1 cellular context compared by ENCODE assay signal in the genomic region with DNA sequence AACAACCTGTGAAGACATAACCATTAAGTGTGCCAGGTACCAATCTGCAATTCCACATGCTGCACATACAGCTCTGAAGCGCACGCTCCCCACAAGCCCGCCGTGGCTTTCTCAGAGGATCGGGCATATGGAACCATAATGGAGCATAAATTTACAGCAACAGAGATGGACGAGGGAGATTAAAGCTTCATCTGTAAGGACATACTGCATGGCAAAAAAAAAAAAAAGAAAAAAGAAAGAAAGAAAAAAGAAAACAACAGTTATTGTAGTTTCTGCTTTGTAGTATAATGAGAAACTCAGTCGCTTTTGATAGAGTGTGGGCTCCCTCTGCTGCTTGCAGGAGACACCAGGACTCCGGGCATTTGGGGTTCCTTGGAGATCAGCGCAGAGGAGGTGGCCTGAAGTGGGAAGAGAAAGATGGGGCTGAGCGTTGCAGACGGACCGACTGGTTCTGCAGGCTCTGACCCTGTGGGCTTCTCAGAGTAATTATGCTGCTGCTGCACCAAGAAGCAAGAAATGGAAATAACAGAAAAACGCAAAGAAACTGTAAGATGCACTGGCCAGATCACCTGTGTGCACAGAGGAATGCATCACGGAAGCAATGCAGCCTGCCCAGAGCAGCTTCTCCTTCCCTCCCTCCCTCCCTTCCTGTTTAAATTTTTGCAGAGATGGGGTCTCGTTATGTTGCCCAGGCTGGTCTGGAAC.
A peak's percentile ranks its signal among the peaks of the same experiment; 100 is the strongest.
TF ChIP-seq lines count a peak whose summit lies in the region.

No MANE protein-coding gene starts in this region.

TF ChIP-seq in HEK293, 187 proteins besides CTCF, POLR2A, EP300 and RAD21 (continued from another document and continues in another):
- TF ChIP-seq, protein P1, sequence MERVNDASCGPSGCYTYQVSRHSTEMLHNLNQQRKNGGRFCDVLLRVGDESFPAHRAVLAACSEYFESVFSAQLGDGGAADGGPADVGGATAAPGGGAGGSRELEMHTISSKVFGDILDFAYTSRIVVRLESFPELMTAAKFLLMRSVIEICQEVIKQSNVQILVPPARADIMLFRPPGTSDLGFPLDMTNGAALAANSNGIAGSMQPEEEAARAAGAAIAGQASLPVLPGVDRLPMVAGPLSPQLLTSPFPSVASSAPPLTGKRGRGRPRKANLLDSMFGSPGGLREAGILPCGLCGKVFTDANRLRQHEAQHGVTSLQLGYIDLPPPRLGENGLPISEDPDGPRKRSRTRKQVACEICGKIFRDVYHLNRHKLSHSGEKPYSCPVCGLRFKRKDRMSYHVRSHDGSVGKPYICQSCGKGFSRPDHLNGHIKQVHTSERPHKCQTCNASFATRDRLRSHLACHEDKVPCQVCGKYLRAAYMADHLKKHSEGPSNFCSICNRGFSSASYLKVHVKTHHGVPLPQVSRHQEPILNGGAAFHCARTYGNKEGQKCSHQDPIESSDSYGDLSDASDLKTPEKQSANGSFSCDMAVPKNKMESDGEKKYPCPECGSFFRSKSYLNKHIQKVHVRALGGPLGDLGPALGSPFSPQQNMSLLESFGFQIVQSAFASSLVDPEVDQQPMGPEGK (tag by site-specific recombination; IDR thresholded peaks at IDR 0.05), result no peak
- TF ChIP-seq BCL6B (tag by site-specific recombination; IDR thresholded peaks at IDR 0.05) (no peak), ZNF341 (tag by site-specific recombination; IDR thresholded peaks at IDR 0.05; ENCODE audit: low read depth) (no peak), PRDM1 (tag by site-specific recombination; IDR thresholded peaks at IDR 0.05) (peak; percentile 81), ZFP37 (tag by site-specific recombination; IDR thresholded peaks at IDR 0.05) (no peak), ZNF561 (tag by site-specific recombination; IDR thresholded peaks at IDR 0.05; ENCODE audit: borderline replicate concordance) (no peak), ZNF580 (tag by site-specific recombination; IDR thresholded peaks at IDR 0.05) (no peak), ZNF548 (tag by site-specific recombination; IDR thresholded peaks at IDR 0.05) (no peak), ZNF2 (tag by site-specific recombination; IDR thresholded peaks at IDR 0.05) (peak; percentile 84), ZNF670 (tag by site-specific recombination; IDR thresholded peaks at IDR 0.05; ENCODE audit: low read depth) (no peak), ZSCAN23 (tag by site-specific recombination; IDR thresholded peaks at IDR 0.05) (no peak), OVOL3 (tag by site-specific recombination; IDR thresholded peaks at IDR 0.05) (no peak), SCRT1 (tag by site-specific recombination; IDR thresholded peaks at IDR 0.05; ENCODE audit: borderline replicate concordance) (peak; percentile 73; the same call in 1 of the 2 replicates), ZNF169 (tag by site-specific recombination; IDR thresholded peaks at IDR 0.05) (no peak), ZNF48 (tag by site-specific recombination; IDR thresholded peaks at IDR 0.05) (no peak), SP7 (tag by site-specific recombination; IDR thresholded peaks at IDR 0.05) (no peak), ZNF24 (tag by site-specific recombination; IDR thresholded peaks at IDR 0.05) (no peak), ZNF624 (tag by site-specific recombination; IDR thresholded peaks at IDR 0.05) (no peak), MYNN (tag by site-specific recombination; IDR thresholded peaks at IDR 0.05; ENCODE audit: borderline replicate concordance) (no peak), ZBTB17 (tag by site-specific recombination; IDR thresholded peaks at IDR 0.05) (peak; percentile 73), ATF2 (tag by site-specific recombination; IDR thresholded peaks at IDR 0.05; ENCODE audit: low read depth) (no peak), ZBTB49 (tag by site-specific recombination; IDR thresholded peaks at IDR 0.05; ENCODE audit: low read depth) (no peak), AEBP2 (tag by site-specific recombination; IDR thresholded peaks at IDR 0.05; ENCODE audit: borderline replicate concordance) (no peak), ZNF621 (tag by site-specific recombination; IDR thresholded peaks at IDR 0.05) (no peak), ZNF202 (tag by site-specific recombination; IDR thresholded peaks at IDR 0.05; ENCODE audit: borderline replicate concordance) (no peak), KLF7 (tag by site-specific recombination; IDR thresholded peaks at IDR 0.05; ENCODE audit: borderline replicate concordance) (no peak), ZSCAN5A (tag by site-specific recombination; IDR thresholded peaks at IDR 0.05) (no peak), ZNF791 (tag by site-specific recombination; IDR thresholded peaks at IDR 0.05) (no peak)
- TF ChIP-seq, protein P2, sequence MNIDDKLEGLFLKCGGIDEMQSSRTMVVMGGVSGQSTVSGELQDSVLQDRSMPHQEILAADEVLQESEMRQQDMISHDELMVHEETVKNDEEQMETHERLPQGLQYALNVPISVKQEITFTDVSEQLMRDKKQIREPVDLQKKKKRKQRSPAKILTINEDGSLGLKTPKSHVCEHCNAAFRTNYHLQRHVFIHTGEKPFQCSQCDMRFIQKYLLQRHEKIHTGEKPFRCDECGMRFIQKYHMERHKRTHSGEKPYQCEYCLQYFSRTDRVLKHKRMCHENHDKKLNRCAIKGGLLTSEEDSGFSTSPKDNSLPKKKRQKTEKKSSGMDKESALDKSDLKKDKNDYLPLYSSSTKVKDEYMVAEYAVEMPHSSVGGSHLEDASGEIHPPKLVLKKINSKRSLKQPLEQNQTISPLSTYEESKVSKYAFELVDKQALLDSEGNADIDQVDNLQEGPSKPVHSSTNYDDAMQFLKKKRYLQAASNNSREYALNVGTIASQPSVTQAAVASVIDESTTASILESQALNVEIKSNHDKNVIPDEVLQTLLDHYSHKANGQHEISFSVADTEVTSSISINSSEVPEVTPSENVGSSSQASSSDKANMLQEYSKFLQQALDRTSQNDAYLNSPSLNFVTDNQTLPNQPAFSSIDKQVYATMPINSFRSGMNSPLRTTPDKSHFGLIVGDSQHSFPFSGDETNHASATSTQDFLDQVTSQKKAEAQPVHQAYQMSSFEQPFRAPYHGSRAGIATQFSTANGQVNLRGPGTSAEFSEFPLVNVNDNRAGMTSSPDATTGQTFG (tag by site-specific recombination; IDR thresholded peaks at IDR 0.05; ENCODE audit: borderline replicate concordance), result no peak
- TF ChIP-seq, protein P3, sequence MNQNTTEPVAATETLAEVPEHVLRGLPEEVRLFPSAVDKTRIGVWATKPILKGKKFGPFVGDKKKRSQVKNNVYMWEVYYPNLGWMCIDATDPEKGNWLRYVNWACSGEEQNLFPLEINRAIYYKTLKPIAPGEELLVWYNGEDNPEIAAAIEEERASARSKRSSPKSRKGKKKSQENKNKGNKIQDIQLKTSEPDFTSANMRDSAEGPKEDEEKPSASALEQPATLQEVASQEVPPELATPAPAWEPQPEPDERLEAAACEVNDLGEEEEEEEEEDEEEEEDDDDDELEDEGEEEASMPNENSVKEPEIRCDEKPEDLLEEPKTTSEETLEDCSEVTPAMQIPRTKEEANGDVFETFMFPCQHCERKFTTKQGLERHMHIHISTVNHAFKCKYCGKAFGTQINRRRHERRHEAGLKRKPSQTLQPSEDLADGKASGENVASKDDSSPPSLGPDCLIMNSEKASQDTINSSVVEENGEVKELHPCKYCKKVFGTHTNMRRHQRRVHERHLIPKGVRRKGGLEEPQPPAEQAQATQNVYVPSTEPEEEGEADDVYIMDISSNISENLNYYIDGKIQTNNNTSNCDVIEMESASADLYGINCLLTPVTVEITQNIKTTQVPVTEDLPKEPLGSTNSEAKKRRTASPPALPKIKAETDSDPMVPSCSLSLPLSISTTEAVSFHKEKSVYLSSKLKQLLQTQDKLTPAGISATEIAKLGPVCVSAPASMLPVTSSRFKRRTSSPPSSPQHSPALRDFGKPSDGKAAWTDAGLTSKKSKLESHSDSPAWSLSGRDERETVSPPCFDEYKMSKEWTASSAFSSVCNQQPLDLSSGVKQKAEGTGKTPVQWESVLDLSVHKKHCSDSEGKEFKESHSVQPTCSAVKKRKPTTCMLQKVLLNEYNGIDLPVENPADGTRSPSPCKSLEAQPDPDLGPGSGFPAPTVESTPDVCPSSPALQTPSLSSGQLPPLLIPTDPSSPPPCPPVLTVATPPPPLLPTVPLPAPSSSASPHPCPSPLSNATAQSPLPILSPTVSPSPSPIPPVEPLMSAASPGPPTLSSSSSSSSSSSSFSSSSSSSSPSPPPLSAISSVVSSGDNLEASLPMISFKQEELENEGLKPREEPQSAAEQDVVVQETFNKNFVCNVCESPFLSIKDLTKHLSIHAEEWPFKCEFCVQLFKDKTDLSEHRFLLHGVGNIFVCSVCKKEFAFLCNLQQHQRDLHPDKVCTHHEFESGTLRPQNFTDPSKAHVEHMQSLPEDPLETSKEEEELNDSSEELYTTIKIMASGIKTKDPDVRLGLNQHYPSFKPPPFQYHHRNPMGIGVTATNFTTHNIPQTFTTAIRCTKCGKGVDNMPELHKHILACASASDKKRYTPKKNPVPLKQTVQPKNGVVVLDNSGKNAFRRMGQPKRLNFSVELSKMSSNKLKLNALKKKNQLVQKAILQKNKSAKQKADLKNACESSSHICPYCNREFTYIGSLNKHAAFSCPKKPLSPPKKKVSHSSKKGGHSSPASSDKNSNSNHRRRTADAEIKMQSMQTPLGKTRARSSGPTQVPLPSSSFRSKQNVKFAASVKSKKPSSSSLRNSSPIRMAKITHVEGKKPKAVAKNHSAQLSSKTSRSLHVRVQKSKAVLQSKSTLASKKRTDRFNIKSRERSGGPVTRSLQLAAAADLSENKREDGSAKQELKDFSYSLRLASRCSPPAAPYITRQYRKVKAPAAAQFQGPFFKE (tag by site-specific recombination; IDR thresholded peaks at IDR 0.05; ENCODE audit: borderline replicate concordance), result no peak
- TF ChIP-seq, protein P4, sequence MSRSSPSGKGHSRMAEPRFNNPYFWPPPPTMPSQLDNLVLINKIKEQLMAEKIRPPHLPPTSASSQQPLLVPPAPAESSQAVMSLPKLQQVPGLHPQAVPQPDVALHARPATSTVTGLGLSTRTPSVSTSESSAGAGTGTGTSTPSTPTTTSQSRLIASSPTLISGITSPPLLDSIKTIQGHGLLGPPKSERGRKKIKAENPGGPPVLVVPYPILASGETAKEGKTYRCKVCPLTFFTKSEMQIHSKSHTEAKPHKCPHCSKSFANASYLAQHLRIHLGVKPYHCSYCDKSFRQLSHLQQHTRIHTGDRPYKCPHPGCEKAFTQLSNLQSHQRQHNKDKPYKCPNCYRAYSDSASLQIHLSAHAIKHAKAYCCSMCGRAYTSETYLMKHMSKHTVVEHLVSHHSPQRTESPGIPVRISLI (tag by site-specific recombination; IDR thresholded peaks at IDR 0.05), result peak; percentile 97
